1 cellular context compared by ENCODE assay signal in genomic region chr9:128067898-128068655, GRCh38.
TF ChIP-seq lines count a peak whose summit lies in the region.

Gene SLC25A25 (plus strand): TSS chr9:128068232. CDS start chr9:128068320, 88 bp downstream.

TF ChIP-seq in HepG2, 621 proteins besides CTCF, POLR2A, EP300 and RAD21 (continued from another document and continues in another):
- 0 out of 2 replicates have a peak, but pooled peaks have one; percentile 33 for TF ChIP-seq DZIP1 (CRISPR knock-in tag; IDR thresholded peaks at IDR 0.05)
- TF ChIP-seq HOXA5 (CRISPR knock-in tag; IDR thresholded peaks at IDR 0.05): no peak
- no peak for TF ChIP-seq ZNF317 (CRISPR knock-in tag; IDR thresholded peaks at IDR 0.05)
- no peak for TF ChIP-seq SOX5 (CRISPR knock-in tag; IDR thresholded peaks at IDR 0.05; ENCODE audit: borderline replicate concordance)
- peak; percentile 39 for TF ChIP-seq ASH2L (IDR thresholded peaks at IDR 0.05; ENCODE audit: insufficient read length, low read depth, low read length)
- TF ChIP-seq ZNF790 (CRISPR knock-in tag; IDR thresholded peaks at IDR 0.05; ENCODE audit: borderline replicate concordance): peak; percentile 26; the same call in 1 of the 2 replicates
- TF ChIP-seq JARID2 (CRISPR knock-in tag; IDR thresholded peaks at IDR 0.05; ENCODE audit: insufficient replicate concordance): no peak
- peak; percentile 25; the same call in 1 of the 2 replicates for TF ChIP-seq MXD3 (CRISPR knock-in tag; IDR thresholded peaks at IDR 0.05)
- TF ChIP-seq KMT2B (CRISPR knock-in tag; IDR thresholded peaks at IDR 0.05): no peak
- peak; percentile 75; the same call in 1 of the 2 replicates for TF ChIP-seq MEIS2 (CRISPR knock-in tag; IDR thresholded peaks at IDR 0.05)
- TF ChIP-seq ARID4A (CRISPR knock-in tag; IDR thresholded peaks at IDR 0.05; ENCODE audit: borderline replicate concordance): peak; percentile 56; the same call in 1 of the 2 replicates
- TF ChIP-seq ZNF605 (CRISPR knock-in tag; IDR thresholded peaks at IDR 0.05): 0 out of 2 replicates have a peak, but pooled peaks have one; percentile 12
- TF ChIP-seq KDM5A (IDR thresholded peaks at IDR 0.05; ENCODE audit: borderline replicate concordance, low read length): 0 out of 2 replicates have a peak, but pooled peaks have one; percentile 3
- 0 out of 2 replicates have a peak, but pooled peaks have one; percentile 11 for TF ChIP-seq GATAD2A (CRISPR knock-in tag; IDR thresholded peaks at IDR 0.05)
- 0 out of 2 replicates have a peak, but pooled peaks have one; percentile 54 for TF ChIP-seq ZNF567 (CRISPR knock-in tag; IDR thresholded peaks at IDR 0.05; ENCODE audit: borderline replicate concordance)
- TF ChIP-seq ZNF496 (CRISPR knock-in tag; IDR thresholded peaks at IDR 0.05; ENCODE audit: insufficient replicate concordance): no peak
- no peak for TF ChIP-seq SMAD9 (CRISPR knock-in tag; IDR thresholded peaks at IDR 0.05)
- TF ChIP-seq ZNF607 (CRISPR knock-in tag; IDR thresholded peaks at IDR 0.05; ENCODE audit: borderline replicate concordance): no peak; the same call in 1 of the 2 replicates
- TF ChIP-seq NFYC (CRISPR knock-in tag; IDR thresholded peaks at IDR 0.05): peak; percentile 65
- TF ChIP-seq XRCC5 (optimal IDR thresholded peaks at IDR 0.05; ENCODE audit: low read length): no peak
- peak; percentile 12; the same call in 1 of the 2 replicates for TF ChIP-seq ATF2 (CRISPR knock-in tag; IDR thresholded peaks at IDR 0.05)
- no peak for TF ChIP-seq BHLHE40 (IDR thresholded peaks at IDR 0.05; ENCODE audit: low read length)
- 0 out of 2 replicates have a peak, but pooled peaks have one; percentile 11 for TF ChIP-seq KDM2A (CRISPR knock-in tag; IDR thresholded peaks at IDR 0.05; ENCODE audit: borderline replicate concordance, low read depth)
- no peak for TF ChIP-seq BCL6 (CRISPR knock-in tag; IDR thresholded peaks at IDR 0.05)
- no peak for TF ChIP-seq ZNF580 (CRISPR knock-in tag; IDR thresholded peaks at IDR 0.05; ENCODE audit: borderline replicate concordance, low read depth)
- peak; percentile 49; the same call in 1 of the 2 replicates for TF ChIP-seq ZNF558 (CRISPR knock-in tag; IDR thresholded peaks at IDR 0.05; ENCODE audit: borderline replicate concordance)
- TF ChIP-seq BCL3 (CRISPR knock-in tag; IDR thresholded peaks at IDR 0.05): peak; percentile 12; the same call in 1 of the 2 replicates
- TF ChIP-seq ZNF737 (CRISPR knock-in tag; IDR thresholded peaks at IDR 0.05; ENCODE audit: borderline replicate concordance): no peak
- no peak for TF ChIP-seq MIXL1 (CRISPR knock-in tag; IDR thresholded peaks at IDR 0.05)
- no peak for TF ChIP-seq ZBTB37 (CRISPR knock-in tag; IDR thresholded peaks at IDR 0.05)
- TF ChIP-seq ZBTB10 (CRISPR knock-in tag; IDR thresholded peaks at IDR 0.05; ENCODE audit: borderline replicate concordance): 0 out of 2 replicates have a peak, but pooled peaks have one; percentile 35
- TF ChIP-seq SP1 (IDR thresholded peaks at IDR 0.05): no peak; the same call in 1 of the 2 replicates
- peak; percentile 92 for TF ChIP-seq SP1 (CRISPR knock-in tag; IDR thresholded peaks at IDR 0.05)
- TF ChIP-seq ZNF17 (CRISPR knock-in tag; IDR thresholded peaks at IDR 0.05): no peak
- no peak for TF ChIP-seq SAFB2 (CRISPR knock-in tag; IDR thresholded peaks at IDR 0.05; ENCODE audit: borderline replicate concordance, low read depth)
- TF ChIP-seq ZNF557 (CRISPR knock-in tag; IDR thresholded peaks at IDR 0.05): no peak
- peak; percentile 69 for TF ChIP-seq RBFOX2 (IDR thresholded peaks at IDR 0.05; ENCODE audit: low read depth, low read length)
- TF ChIP-seq NFKB2 (CRISPR knock-in tag; IDR thresholded peaks at IDR 0.05; ENCODE audit: borderline replicate concordance): no peak
- peak; percentile 58 for TF ChIP-seq FOSL2 (CRISPR knock-in tag; IDR thresholded peaks at IDR 0.05)
- peak; percentile 52; the same call in 1 of the 2 replicates for TF ChIP-seq ZNF574 (CRISPR knock-in tag; IDR thresholded peaks at IDR 0.05)
- no peak for TF ChIP-seq CCAR2 (optimal IDR thresholded peaks at IDR 0.05; ENCODE audit: low read depth, low read length)
- peak; percentile 75; the same call in 1 of the 2 replicates for TF ChIP-seq ZFP36L1 (CRISPR knock-in tag; IDR thresholded peaks at IDR 0.05)
- no peak for TF ChIP-seq RFX3 (CRISPR knock-in tag; IDR thresholded peaks at IDR 0.05)
